ENCODE assay signal across 29 cellular contexts in genomic region chr4:140180577-140180976, GRCh38.
"Had no signal": no experiment of that assay in that cellular context is flagged by ENCODE, and none has a peak within 500 bp of the region (broad histone marks: within the 10 kb centered on the region; RNA-seq: fewer than 3 reads in every experiment).

No MANE protein-coding gene starts in this region.

- H3K27me3 ChIP-seq: colonic mucosa, esophagus squamous epithelium, neutrophil, right atrium auricular region, suprapubic skin had no signal

- H3K4me3 Mint-ChIP-seq: dendritic cell treated with granulocyte-macrophage colony-stimulating factor and Interleukin-4, amounts not matched to agents 40 ng/mL and 50 ng/mL, for 4 days; immature natural killer cell; memory B cell; naive B cell; natural killer cell treated with Interleukin-12 subunit alpha and Interleukin-12 subunit beta and Interleukin-15 and Interleukin-18, amount 100 ng/mL, for 72 hours; neural crest cell; stimulated activated naive CD8-positive, alpha-beta T cell treated with anti-CD3 and anti-CD28 coated beads, Interleukin-15, amount 100 ng/mL, for 72 hours had no signal

- H3K27ac Mint-ChIP-seq: dendritic cell treated with granulocyte-macrophage colony-stimulating factor and Interleukin-4, amounts not matched to agents 40 ng/mL and 50 ng/mL, for 4 days; immature natural killer cell; memory B cell; naive B cell; natural killer cell treated with Interleukin-12 subunit alpha and Interleukin-12 subunit beta and Interleukin-15 and Interleukin-18, amount 100 ng/mL, for 72 hours; progenitor cell of endocrine pancreas; stimulated activated naive CD8-positive, alpha-beta T cell treated with anti-CD3 and anti-CD28 coated beads, Interleukin-15, amount 100 ng/mL, for 72 hours had no signal

- H3K9me3 Mint-ChIP-seq: dendritic cell treated with granulocyte-macrophage colony-stimulating factor and Interleukin-4, amounts not matched to agents 40 ng/mL and 50 ng/mL, for 4 days; memory B cell; naive B cell; natural killer cell treated with Interleukin-12 subunit alpha and Interleukin-12 subunit beta and Interleukin-15 and Interleukin-18, amount 100 ng/mL, for 72 hours; stimulated activated naive CD8-positive, alpha-beta T cell treated with anti-CD3 and anti-CD28 coated beads, Interleukin-15, amount 100 ng/mL, for 72 hours had no signal

- H3K79me2 ChIP-seq: parathyroid adenoma had no signal

- H3K4me1 ChIP-seq: colonic mucosa, lower lobe of right lung, parathyroid adenoma, right atrium auricular region, suprapubic skin had no signal

- H3K27ac ChIP-seq: colonic mucosa, esophagus squamous epithelium, lower lobe of right lung, neutrophil, parathyroid adenoma, right atrium auricular region, suprapubic skin had no signal

- ATAC-seq: left ventricle myocardium superior; lower lobe of right lung; natural killer cell treated with Interleukin-12 subunit alpha and Interleukin-12 subunit beta and Interleukin-15 and Interleukin-18, amount 100 ng/mL, for 72 hours; sciatic nerve; stimulated activated naive CD8-positive, alpha-beta T cell treated with anti-CD3 and anti-CD28 coated beads, Interleukin-15, amount 100 ng/mL, for 72 hours had no signal

- H3K9ac ChIP-seq: parathyroid adenoma had no signal

- H3K4me1 Mint-ChIP-seq: immature natural killer cell; memory B cell; naive B cell; neural crest cell; stimulated activated naive CD8-positive, alpha-beta T cell treated with anti-CD3 and anti-CD28 coated beads, Interleukin-15, amount 100 ng/mL, for 72 hours had no signal

- H3K4me2 ChIP-seq: smooth muscle cell had no signal

- DNase-seq: colonic mucosa; effector CD8-positive, alpha-beta T cell; erythroblast; esophagus squamous epithelium; hypothalamus; immature natural killer cell; islet precursor cell; kidney glomerular epithelial cell; left ventricle myocardium superior; lower lobe of right lung; naive B cell; stimulated activated CD4-positive, alpha-beta T cell treated with anti-CD3 and anti-CD28 coated beads, Interleukin-12 subunit alpha, Interleukin-12 subunit beta, amount 100 ng/mL, for 4 hours; stimulated activated CD4-positive, alpha-beta T cell treated with anti-CD3 and anti-CD28 coated beads, Interleukin-1b, Interleukin-23, amount 100 ng/mL, for 48 hours; stimulated activated CD4-positive, alpha-beta T cell treated with anti-CD3 and anti-CD28 coated beads, Interleukin-4, amount 100 ng/mL, for 1 hour; stimulated activated CD8-positive, alpha-beta memory T cell treated with anti-CD3 and anti-CD28 coated beads, Interleukin-4, amount 100 ng/mL, for 48 hours; stimulated activated naive CD4-positive, alpha-beta T cell; stimulated activated naive CD8-positive, alpha-beta T cell treated with anti-CD3 and anti-CD28 coated beads, Interleukin-15, amount 100 ng/mL, for 72 hours; trophoblast cell had no signal

- H3K36me3 ChIP-seq: colonic mucosa, esophagus squamous epithelium, lower lobe of right lung, neutrophil, right atrium auricular region, suprapubic skin had no signal

- H3K36me3 Mint-ChIP-seq: immature natural killer cell; memory B cell; naive B cell; natural killer cell treated with Interleukin-12 subunit alpha and Interleukin-12 subunit beta and Interleukin-15 and Interleukin-18, amount 100 ng/mL, for 72 hours had no signal

- H2AFZ ChIP-seq: parathyroid adenoma had no signal

- H3K4me3 ChIP-seq: colonic mucosa, esophagus squamous epithelium, lower lobe of right lung, right atrium auricular region, smooth muscle cell, suprapubic skin had no signal

- H3K27me3 Mint-ChIP-seq: dendritic cell treated with granulocyte-macrophage colony-stimulating factor and Interleukin-4, amounts not matched to agents 40 ng/mL and 50 ng/mL, for 4 days; progenitor cell of endocrine pancreas had no signal

- H3K9me3 ChIP-seq: colonic mucosa, esophagus squamous epithelium, lower lobe of right lung, neutrophil, right atrium auricular region, suprapubic skin had no signal
